ENCODE assay signal across 9 cellular contexts in genomic region chr11:46808804-46809431, GRCh38. TPM values are rescaled to one million over a fixed set of nuclear protein-coding genes. Genes with fewer than 3 reads are reported as not detected.
DNase-seq lines count a peak whose midpoint lies in the region; ATAC-seq, FAIRE-seq and TF ChIP-seq lines count a peak whose summit lies in the region.
"Had no signal": no experiment of that assay in that cellular context is flagged by ENCODE, and none has a peak within 500 bp of the region (broad histone marks: within the 10 kb centered on the region; RNA-seq: fewer than 3 reads in every experiment).

No MANE protein-coding gene starts in this region.

- no peaks in the 10 kb centered on the region for H3K27me3 Mint-ChIP-seq in activated T-cell treated with anti-CD3 and anti-CD28 coated beads, Interleukin-2, amount 50 U/mL, for 24 hours

- FAIRE-seq in frontal cortex (lab: Jason Lieb, UNC): no peak

- peaks cover 6% of the 10 kb centered on the region for H3K4me1 Mint-ChIP-seq in activated T-cell treated with anti-CD3 and anti-CD28 coated beads, Interleukin-2, amount 50 U/mL, for 24 hours (ENCODE audit: low read depth)

- peak overlapping the region; percentile 8 for H3K27ac Mint-ChIP-seq in activated T-cell treated with anti-CD3 and anti-CD28 coated beads, Interleukin-2, amount 50 U/mL, for 24 hours

- no peaks in the 10 kb centered on the region for H3K9me3 Mint-ChIP-seq in activated T-cell treated with anti-CD3 and anti-CD28 coated beads, Interleukin-2, amount 50 U/mL, for 24 hours

- no peak overlapping the region for H3K4me3 Mint-ChIP-seq in activated T-cell treated with anti-CD3 and anti-CD28 coated beads, Interleukin-2, amount 50 U/mL, for 24 hours

- no peak for ATAC-seq in HG03469 (IDR thresholded peaks at IDR 0.05; ENCODE audit: unreplicated experiment)

- TF ChIP-seq POLR2A in erythroblast (IDR thresholded peaks at IDR 0.05; ENCODE audit: low read length): no peak

- peaks cover 75% of the 10 kb centered on the region for H3K36me3 Mint-ChIP-seq in activated T-cell treated with anti-CD3 and anti-CD28 coated beads, Interleukin-2, amount 50 U/mL, for 24 hours (ENCODE audit: low read depth)

- DNase-seq in activated T-cell treated with anti-CD3 and anti-CD28 coated beads, Interleukin-2, amount 50 U/mL, for 24 hours: no peak
- DNase-seq in activated T-cell treated with anti-CD3 and anti-CD28 coated beads for 4 hours: no peak
- DNase-seq in NCI-H69 (lab: John Stamatoyannopoulos, UW): peak; percentile 42
- DNase-seq in erythroblast (lab: John Stamatoyannopoulos, UW): peak; percentile 42
- peak; percentile 58 for DNase-seq in superior temporal gyrus (ENCODE audit: extremely low spot score)
- DNase-seq in stimulated activated CD4-positive, alpha-beta T cell treated with anti-CD3 and anti-CD28 coated beads, Interleukin-12 subunit alpha, Interleukin-12 subunit beta, amount 100 ng/mL, for 4 hours: no peak
- DNase-seq in frontal cortex (ENCODE audit: low spot score in 2 of 2): no peak
- DNase-seq: activated CD8-positive, alpha-beta memory T cell treated with anti-CD3 and anti-CD28 coated beads, Interleukin-2, amount 50 U/mL, for 4 hours had no signal

RNA-seq across cellular contexts. Expression of gene CKAP5, which starts 37.2 kb away (rescaled TPM):
- 196 TPM for total RNA-seq in frontal cortex

Comparison
In these comparisons a context has a peak if more than half of its experiments do, and no peak if none do; other contexts are left out.
1. DNase-seq: peak in NCI-H69 (single experiment), erythroblast (2 of 2) and superior temporal gyrus (single experiment); none in activated T-cell treated with anti-CD3 and anti-CD28 coated beads, Interleukin-2, amount 50 U/mL, for 24 hours (single experiment), activated T-cell treated with anti-CD3 and anti-CD28 coated beads for 4 hours (single experiment), stimulated activated CD4-positive, alpha-beta T cell treated with anti-CD3 and anti-CD28 coated beads, Interleukin-12 subunit alpha, Interleukin-12 subunit beta, amount 100 ng/mL, for 4 hours (single experiment) and frontal cortex (0 of 2).